ENCODE assay signal across 15 cellular contexts in genomic region chr1:24934300-24935195, GRCh38. TPM values are rescaled to one million over a fixed set of nuclear protein-coding genes. Genes with fewer than 3 reads are reported as not detected.
DNase-seq lines count a peak whose midpoint lies in the region; ATAC-seq, FAIRE-seq and TF ChIP-seq lines count a peak whose summit lies in the region.
"Had no signal": no experiment of that assay in that cellular context is flagged by ENCODE, and none has a peak within 500 bp of the region (broad histone marks: within the 10 kb centered on the region; RNA-seq: fewer than 3 reads in every experiment).

No MANE protein-coding gene starts in this region.

- BruUV-seq in HepG2 (replicated peaks; lab: Mats Ljungman, UMichigan) (no TSS peak), OCI-LY7 (replicated peaks; lab: Mats Ljungman, UMichigan) (no TSS peak)

- FAIRE-seq in HepG2 (lab: Jason Lieb, UNC), result no peak
- FAIRE-seq: frontal cortex had no signal

- POLR2A ChIA-PET in HepG2 (lab: Yijun Ruan, JAX), result no interaction called here
- POLR2A ChIA-PET in OCI-LY7 (lab: Charles Lee), result no interaction called here

- H3K4me1 Mint-ChIP-seq in endodermal cell, result peaks cover 10% of the 10 kb centered on the region
- peaks cover 76% of the 10 kb centered on the region for H3K4me1 Mint-ChIP-seq in stimulated activated memory B cell treated with anti-CD40 and anti-IgM and Interleukin-4, amounts not matched to agents 10 μg/mL and 1 μg/mL and 100 μg/mL, for 72 hours

- H3K36me3 ChIP-seq in HepG2 (replicated peaks in 1 of 2; ENCODE audit: control insufficient read depth in 1 of 2, insufficient read depth in 2 of 2, low read length in 2 of 2), result no peaks in the 10 kb centered on the region
- no peaks in the 10 kb centered on the region for H3K36me3 ChIP-seq in right lobe of liver
- no peaks in the 10 kb centered on the region for H3K36me3 ChIP-seq in OCI-LY7 (ENCODE audit: insufficient read depth, low read length)
- no peaks in the 10 kb centered on the region for H3K36me3 ChIP-seq in endodermal cell (ENCODE audit: control insufficient read depth, insufficient read depth, low read length)
- H3K36me3 ChIP-seq: ovary, spleen, suprapubic skin had no signal

- no peaks in the 10 kb centered on the region for H3K9me3 Mint-ChIP-seq in endodermal cell
- H3K9me3 Mint-ChIP-seq in stimulated activated memory B cell treated with anti-CD40 and anti-IgM and Interleukin-4, amounts not matched to agents 10 μg/mL and 1 μg/mL and 100 μg/mL, for 72 hours, result no peaks in the 10 kb centered on the region
- H3K9me3 Mint-ChIP-seq: mesothelial cell of epicardium had no signal

- no peak for TF ChIP-seq POLR2A in HepG2 (IDR thresholded peaks at IDR 0.05; ENCODE audit: insufficient read depth in 1 of 2, low read depth in 2 of 2, low read length in 2 of 2)
- TF ChIP-seq POLR2A in right lobe of liver (IDR thresholded peaks at IDR 0.05), result no peak

- no peaks in the 10 kb centered on the region for H3K9me2 ChIP-seq in OCI-LY7 (ENCODE audit: insufficient read depth, low read length)

- ATAC-seq in HepG2 (no peak), right lobe of liver (no peak), GM18519 (IDR thresholded peaks at IDR 0.05; ENCODE audit: low FRiP score, unreplicated experiment) (no peak)
- no peak for ATAC-seq in stimulated activated memory B cell treated with anti-CD40 and anti-IgM and Interleukin-4, amounts not matched to agents 10 μg/mL and 1 μg/mL and 100 μg/mL, for 72 hours

- DNase-seq in HepG2 (ENCODE audit: low spot score) (no peak), right lobe of liver (no peak), OCI-LY7 (ENCODE audit: low spot score) (peak; percentile 22), endodermal cell (no peak), NCI-H748 (lab: John Stamatoyannopoulos, UW; ENCODE audit: unreplicated experiment) (no peak), GDM1 (lab: John Stamatoyannopoulos, UW) (no peak)
- DNase-seq: central memory CD4-positive, alpha-beta T cell; ovary; SHP77; spleen had no signal

- H3K4me3 ChIP-seq in HepG2 (replicated peaks in 1 of 3; ENCODE audit: insufficient read depth in 1 of 3, low read depth in 2 of 3, low read length in 3 of 3), result no peak overlapping the region
- H3K4me3 ChIP-seq in right lobe of liver, result no peak overlapping the region
- no peak overlapping the region for H3K4me3 ChIP-seq in OCI-LY7 (ENCODE audit: low read depth, low read length, poor library complexity, severe bottlenecking)
- no peak overlapping the region for H3K4me3 ChIP-seq in endodermal cell (ENCODE audit: low read length)
- H3K4me3 ChIP-seq: ovary, spleen, suprapubic skin had no signal

- H2AFZ ChIP-seq in HepG2 (ENCODE audit: low read length) (no peak overlapping the region), OCI-LY7 (ENCODE audit: low read length) (no peak overlapping the region)

- intact Hi-C loops in HepG2 (cut with micrococcal nuclease; ENCODE audit: unreplicated experiment) (no loop called here), right lobe of liver (cut with DNase I) (loop anchor here in 1 of 2 donors (5.0 to 10.0 kb wide), 2 partner anchors 90 to 168 kb away; no protein-coding TSS in a partner anchor), OCI-LY7 (cut with micrococcal nuclease; ENCODE audit: unreplicated experiment) (loop anchor here (5.0 to 10.0 kb wide), 2 partner anchors 213 to 300 kb away; partner anchors contain the start of gene SYF2)

- peaks cover 51% of the 10 kb centered on the region for H3K27me3 Mint-ChIP-seq in endodermal cell (ENCODE audit: insufficient read depth)
- no peaks in the 10 kb centered on the region for H3K27me3 Mint-ChIP-seq in stimulated activated memory B cell treated with anti-CD40 and anti-IgM and Interleukin-4, amounts not matched to agents 10 μg/mL and 1 μg/mL and 100 μg/mL, for 72 hours

- WGBS in HepG2 (ENCODE audit: low lambda C conversion rate), result 24% methylated on average over 13 of the region's 16 CpGs
- 42% methylated on average over 16 of the region's 16 CpGs for WGBS in right lobe of liver (ENCODE audit: insufficient coverage, low coverage, low lambda C conversion rate, missing lambda C conversion rate)
- WGBS in endodermal cell (ENCODE audit: insufficient coverage in 1 of 2, insufficient read length in 1 of 2), 2 experiments, result 63 to 70% methylated on average over 14 to 16 of the region's 16 CpGs

- H3K27ac ChIP-seq in HepG2 (ENCODE audit: extremely low read length, insufficient read depth, low read length) (no peak overlapping the region), right lobe of liver (no peak overlapping the region), OCI-LY7 (ENCODE audit: low read depth, low read length, poor library complexity, severe bottlenecking) (no peak overlapping the region), endodermal cell (ENCODE audit: low read depth, low read length) (no peak overlapping the region)
- H3K27ac ChIP-seq: ovary, spleen, suprapubic skin had no signal

- H3K79me2 ChIP-seq in HepG2 (ENCODE audit: insufficient read depth, low read length) (no peaks in the 10 kb centered on the region), OCI-LY7 (ENCODE audit: insufficient read depth, low read depth, low read length) (no peaks in the 10 kb centered on the region)

- H3K36me3 Mint-ChIP-seq in endodermal cell (ENCODE audit: low read depth), result no peaks in the 10 kb centered on the region
- peaks cover 17% of the 10 kb centered on the region for H3K36me3 Mint-ChIP-seq in stimulated activated memory B cell treated with anti-CD40 and anti-IgM and Interleukin-4, amounts not matched to agents 10 μg/mL and 1 μg/mL and 100 μg/mL, for 72 hours
- H3K36me3 Mint-ChIP-seq: mesothelial cell of epicardium had no signal

- no peak overlapping the region for H3K27ac Mint-ChIP-seq in endodermal cell
- peak overlapping the region; percentile 74 for H3K27ac Mint-ChIP-seq in stimulated activated memory B cell treated with anti-CD40 and anti-IgM and Interleukin-4, amounts not matched to agents 10 μg/mL and 1 μg/mL and 100 μg/mL, for 72 hours
- H3K27ac Mint-ChIP-seq: mesothelial cell of epicardium had no signal

- H3K4me1 ChIP-seq in HepG2 (ENCODE audit: insufficient read depth, low read length), result peaks cover 13% of the 10 kb centered on the region
- peaks cover 0 to 12% (median 6%) of the 10 kb centered on the region in 4 donors for H3K4me1 ChIP-seq in right lobe of liver
- peaks cover 51% of the 10 kb centered on the region for H3K4me1 ChIP-seq in OCI-LY7 (ENCODE audit: insufficient read depth, low read length, poor library complexity, severe bottlenecking)
- no peaks in the 10 kb centered on the region for H3K4me1 ChIP-seq in endodermal cell (ENCODE audit: control insufficient read depth, insufficient read depth, low read length)

- TF ChIP-seq CTCF in HepG2 (CRISPR knock-in tag; IDR thresholded peaks at IDR 0.05) (no peak), right lobe of liver (IDR thresholded peaks at IDR 0.05) (no peak), OCI-LY7 (conservative IDR thresholded peaks at IDR 0.05; ENCODE audit: low read length) (0 out of 2 replicates have a peak, but pooled peaks have one; percentile 36), endodermal cell (conservative IDR thresholded peaks at IDR 0.05) (peak; percentile 47)

- TF ChIP-seq RAD21 in HepG2 (CRISPR knock-in tag; IDR thresholded peaks at IDR 0.05), result no peak

- no peak overlapping the region for H3K9ac ChIP-seq in HepG2 (ENCODE audit: insufficient read depth, low read depth, low read length)
- H3K9ac ChIP-seq in endodermal cell (ENCODE audit: extremely low read depth, low read length, poor library complexity, severe bottlenecking), result no peak overlapping the region

- in situ Hi-C loops in HepG2 (cut with HindIII; ENCODE audit: extremely low pct_ligation_motif_present, low pct_unique_long_range_greater_than_20kb), result loop anchor here (5.0 kb wide), 2 partner anchors 103 to 168 kb away; no protein-coding TSS in a partner anchor

- no peak overlapping the region for H3K4me2 ChIP-seq in HepG2 (ENCODE audit: low read depth, low read length)
- H3K4me2 ChIP-seq in OCI-LY7 (ENCODE audit: low read length), result peak overlapping the region; percentile 57

- H3K9me3 ChIP-seq in HepG2 (ENCODE audit: low read length) (no peaks in the 10 kb centered on the region), right lobe of liver (no peaks in the 10 kb centered on the region), OCI-LY7 (ENCODE audit: low read length) (no peaks in the 10 kb centered on the region), endodermal cell (ENCODE audit: control insufficient read depth, low read length) (no peaks in the 10 kb centered on the region)
- H3K9me3 ChIP-seq: ovary, spleen, suprapubic skin had no signal

- TF ChIP-seq EP300 in HepG2 (IDR thresholded peaks at IDR 0.05; ENCODE audit: low read depth in 2 of 2, low read length in 2 of 2), result no peak
- no peak for TF ChIP-seq EP300 in HepG2 (CRISPR knock-in tag; IDR thresholded peaks at IDR 0.05; ENCODE audit: borderline replicate concordance)

- H4K20me1 ChIP-seq in HepG2 (ENCODE audit: insufficient read depth, low read length), result no peaks in the 10 kb centered on the region
- H4K20me1 ChIP-seq in OCI-LY7 (ENCODE audit: insufficient read depth, low read length), result no peaks in the 10 kb centered on the region

- H3K27me3 ChIP-seq in HepG2 (ENCODE audit: control insufficient read depth in 1 of 2, insufficient read depth in 2 of 2, low read length in 2 of 2), result peaks cover 20 to 56% of the 10 kb centered on the region in 2 experiments
- H3K27me3 ChIP-seq in right lobe of liver, result peaks cover 5 to 27% of the 10 kb centered on the region in 2 donors
- H3K27me3 ChIP-seq in endodermal cell (ENCODE audit: control insufficient read depth, insufficient read depth, low read length, poor library complexity, severe bottlenecking), result peaks cover 60% of the 10 kb centered on the region
- H3K27me3 ChIP-seq: ovary had no signal

- CTCF ChIA-PET in HepG2 (lab: Yijun Ruan, JAX; ENCODE audit: low intra/inter-chr PET ratio, low total read pairs) (interaction anchor here (3.4 kb wide), 1 partner anchor 103 kb away, joined by 18 read pairs; no protein-coding TSS in a partner anchor), OCI-LY7 (lab: Charles Lee; ENCODE audit: unreplicated experiment) (interaction anchor here (0.9 to 1.3 kb wide), 3 partner anchors 18 to 166 kb away, joined by 3 to 6 read pairs (median 4); no protein-coding TSS in a partner anchor)

- H3K4me3 Mint-ChIP-seq in endodermal cell, result no peak overlapping the region
- H3K4me3 Mint-ChIP-seq in stimulated activated memory B cell treated with anti-CD40 and anti-IgM and Interleukin-4, amounts not matched to agents 10 μg/mL and 1 μg/mL and 100 μg/mL, for 72 hours, result peak overlapping the region; percentile 55
- H3K4me3 Mint-ChIP-seq: mesothelial cell of epicardium had no signal

RNA-seq across cellular contexts. Expression of gene RUNX3, which starts 4.5 kb away (rescaled TPM):
- total RNA-seq in HepG2 (2016; rRNA removed; fragmentation: Illumina TruSeq; extraction: Trizol), result 0.04 TPM in 1 of 2 replicates, not detected in the other
- not detected in 2 replicates for total RNA-seq in HepG2 (2016; cell fraction: cytosol; rRNA removed; fragmentation: Illumina TruSeq; extraction: Trizol; ENCODE audit: low read depth)
- total RNA-seq in HepG2 (2016; cell fraction: insoluble cytoplasmic fraction; rRNA removed; fragmentation: Illumina TruSeq; extraction: Trizol), result 0.04 and 0.06 TPM in 2 replicates
- total RNA-seq in HepG2 (2016; cell fraction: membrane; rRNA removed; fragmentation: Illumina TruSeq; extraction: Trizol), result 0.07 TPM in 1 of 2 replicates, not detected in the other
- total RNA-seq in HepG2 (2016; cell fraction: nucleus; rRNA removed; fragmentation: Illumina TruSeq; extraction: Trizol), result not detected in 2 replicates
- polyA plus RNA-seq in HepG2 (2011; rRNA removed), result 0.17 and 0.22 TPM in 2 replicates
- polyA plus RNA-seq in HepG2 (2011; cell fraction: cytosol; rRNA removed), result 0.12 and 0.21 TPM in 2 replicates
- 0.26 and 0.35 TPM in 2 replicates for polyA plus RNA-seq in HepG2 (2011; cell fraction: nucleus; rRNA removed)
- polyA plus RNA-seq in HepG2 (2012), result 0.67 and 0.68 TPM in 2 replicates
- polyA plus RNA-seq in HepG2 (2016; cell fraction: cytosol; fragmentation: Illumina TruSeq; extraction: Trizol; ENCODE audit: low read depth), result 0.07 TPM in 1 of 2 replicates, not detected in the other
- 0.05 and 0.15 TPM in 2 replicates for polyA plus RNA-seq in HepG2 (2016; cell fraction: insoluble cytoplasmic fraction; fragmentation: Illumina TruSeq; extraction: Trizol; ENCODE audit: low read depth)
- 0.09 and 0.14 TPM in 2 replicates for polyA plus RNA-seq in HepG2 (2016; cell fraction: membrane; fragmentation: Illumina TruSeq; extraction: Trizol; ENCODE audit: low read depth)
- polyA plus RNA-seq in HepG2 (2016; cell fraction: nucleus; fragmentation: Illumina TruSeq; extraction: Trizol; ENCODE audit: insufficient read depth, low read depth), result 0.19 TPM in 1 of 2 replicates, not detected in the other
- polyA minus RNA-seq in HepG2 (2011; rRNA and poly(A)+ RNA removed; ENCODE audit: low replicate concordance), result 0.74 TPM in 1 of 2 replicates, not detected in the other
- polyA minus RNA-seq in HepG2 (2011; cell fraction: cytosol; rRNA and poly(A)+ RNA removed), result 0.18 and 0.89 TPM in 2 replicates
- 0.12 TPM in 1 of 2 replicates, not detected in the other for polyA minus RNA-seq in HepG2 (2011; cell fraction: nucleus; rRNA and poly(A)+ RNA removed)
- 1 to 10 TPM in 3 of 6 experiments, under 1 TPM in 3; 0.46 to 3.1 (median 0.84) TPM for total RNA-seq in right lobe of liver
- total RNA-seq in OCI-LY7 (2014; rRNA removed; shearing (Covaris generic)), result 9.5 and 12.2 TPM in 2 replicates
- total RNA-seq in OCI-LY7 (2022), result 39.5 and 41.1 TPM in 2 replicates
- total RNA-seq in endodermal cell, result under 1 TPM; 0.24 to 0.31 TPM
- 0.14 TPM for polyA plus RNA-seq in endodermal cell (2013, experiment 1 of 2)
- polyA plus RNA-seq in endodermal cell (2013, experiment 2 of 2), result 0.17 TPM
- total RNA-seq: frontal cortex had no signal

Comparison
In these comparisons a context has a peak if more than half of its experiments do, and no peak if none do; other contexts are left out.
1. CTCF ChIP-seq: peak in OCI-LY7 (single experiment) and endodermal cell (single experiment); none in HepG2 (single experiment) and right lobe of liver (0 of 4).